ENCODE assay signal across 16 cellular contexts in genomic region chr6:17485181-17485580, GRCh38.
"Had no signal": no experiment of that assay in that cellular context is flagged by ENCODE, and none has a peak within 500 bp of the region (broad histone marks: within the 10 kb centered on the region; RNA-seq: fewer than 3 reads in every experiment).

No MANE protein-coding gene starts in this region.

- H3K9me3 Mint-ChIP-seq: activated CD4-positive, alpha-beta memory T cell treated with anti-CD3 and anti-CD28 coated beads, Interleukin-2, amount 10 ng/mL, durations not matched to agents 7 days and 5 days; activated T-cell treated with anti-CD3 and anti-CD28 coated beads, Interleukin-2, amount 50 U/mL, for 24 hours had no signal

- H3K27ac ChIP-seq: coronary artery, esophagus squamous epithelium, transverse colon, vagina had no signal

- H3K9me3 ChIP-seq: esophagus squamous epithelium, transverse colon, vagina had no signal

- H3K36me3 ChIP-seq: esophagus squamous epithelium, transverse colon, vagina had no signal

- H3K4me1 Mint-ChIP-seq: activated CD4-positive, alpha-beta memory T cell treated with anti-CD3 and anti-CD28 coated beads, Interleukin-2, amount 10 ng/mL, durations not matched to agents 7 days and 5 days had no signal

- DNase-seq: activated CD4-positive, alpha-beta memory T cell treated with anti-CD3 and anti-CD28 coated beads, Interleukin-2, amount 10 ng/mL, durations not matched to agents 7 days and 5 days; activated CD4-positive, alpha-beta T cell treated with anti-CD3 and anti-CD28 coated beads for 4 hours; activated effector memory CD4-positive, alpha-beta T cell treated with Interleukin-2 at 50 U/mL for 16 hours; activated naive CD4-positive, alpha-beta T cell treated with anti-CD3 and anti-CD28 coated beads, Interleukin-2, amount 50 U/mL, for 16 hours; activated T-cell treated with anti-CD3 and anti-CD28 coated beads, Interleukin-2, amount 50 U/mL, for 24 hours; esophagus squamous epithelium; glutamatergic neuron; left colon; posterior cingulate gyrus; small intestine; stimulated activated CD4-positive, alpha-beta T cell treated with anti-CD3 and anti-CD28 coated beads, Interleukin-4, amount 100 ng/mL, for 24 hours; stimulated activated naive CD4-positive, alpha-beta T cell treated with Interleukin-2 at 50 U/mL for 16 hours; transverse colon had no signal

- H3K27me3 ChIP-seq: esophagus squamous epithelium, transverse colon, vagina had no signal

- H3K27ac Mint-ChIP-seq: activated CD4-positive, alpha-beta memory T cell treated with anti-CD3 and anti-CD28 coated beads, Interleukin-2, amount 10 ng/mL, durations not matched to agents 7 days and 5 days; activated T-cell treated with anti-CD3 and anti-CD28 coated beads, Interleukin-2, amount 50 U/mL, for 24 hours had no signal

- H3K4me1 ChIP-seq: esophagus squamous epithelium, transverse colon, vagina had no signal

- ATAC-seq: left colon, WTC11 had no signal

- H3K4me3 ChIP-seq: coronary artery, esophagus squamous epithelium, transverse colon, vagina had no signal

- H3K4me3 Mint-ChIP-seq: activated CD4-positive, alpha-beta memory T cell treated with anti-CD3 and anti-CD28 coated beads, Interleukin-2, amount 10 ng/mL, durations not matched to agents 7 days and 5 days; activated T-cell treated with anti-CD3 and anti-CD28 coated beads, Interleukin-2, amount 50 U/mL, for 24 hours; WTC11 had no signal
